15 cellular contexts compared by ENCODE assay signal in genomic region chr4:12846368-12846767, GRCh38.
"Had no signal": no experiment of that assay in that cellular context is flagged by ENCODE, and none has a peak within 500 bp of the region (broad histone marks: within the 10 kb centered on the region; RNA-seq: fewer than 3 reads in every experiment).

No MANE protein-coding gene starts in this region.

- H3K36me3 ChIP-seq: esophagus muscularis mucosa had no signal

- H3K4me3 ChIP-seq: esophagus muscularis mucosa, mucosa of descending colon had no signal

- DNase-seq: activated B cell treated with CpG ODN at 0.5 μM for 24 hours; activated CD4-positive, alpha-beta T cell treated with anti-CD3 and anti-CD28 coated beads, Interleukin-2, amount 10 ng/mL, durations not matched to agents 7 days and 5 days; activated CD8-positive, alpha-beta memory T cell treated with anti-CD3 and anti-CD28 coated beads for 24 hours; activated naive CD4-positive, alpha-beta T cell treated with Interleukin-2 at 50 U/mL for 16 hours; activated naive CD8-positive, alpha-beta T cell treated with anti-CD3 and anti-CD28 coated beads, Interleukin-2, amount 50 U/mL, for 24 hours; glutamatergic neuron; immature natural killer cell; left cardiac atrium; mucosa of descending colon; natural killer cell; occipital lobe; stimulated activated CD4-positive, alpha-beta T cell treated with anti-CD3 and anti-CD28 coated beads, Interleukin-12 subunit alpha, Interleukin-12 subunit beta, amount 100 ng/mL, for 4 hours had no signal

- ATAC-seq: activated naive CD8-positive, alpha-beta T cell treated with anti-CD3 and anti-CD28 coated beads, Interleukin-2, amount 50 U/mL, for 24 hours; left cardiac atrium; mucosa of descending colon; natural killer cell had no signal

- H3K4me1 ChIP-seq: esophagus muscularis mucosa had no signal

- FAIRE-seq: astrocyte, TTC549 had no signal

- H3K27ac ChIP-seq: esophagus muscularis mucosa had no signal

- H3K9me3 ChIP-seq: esophagus muscularis mucosa, mucosa of descending colon had no signal
